Comparison of ENCODE assay signal across 20 cellular contexts in the genomic region with DNA sequence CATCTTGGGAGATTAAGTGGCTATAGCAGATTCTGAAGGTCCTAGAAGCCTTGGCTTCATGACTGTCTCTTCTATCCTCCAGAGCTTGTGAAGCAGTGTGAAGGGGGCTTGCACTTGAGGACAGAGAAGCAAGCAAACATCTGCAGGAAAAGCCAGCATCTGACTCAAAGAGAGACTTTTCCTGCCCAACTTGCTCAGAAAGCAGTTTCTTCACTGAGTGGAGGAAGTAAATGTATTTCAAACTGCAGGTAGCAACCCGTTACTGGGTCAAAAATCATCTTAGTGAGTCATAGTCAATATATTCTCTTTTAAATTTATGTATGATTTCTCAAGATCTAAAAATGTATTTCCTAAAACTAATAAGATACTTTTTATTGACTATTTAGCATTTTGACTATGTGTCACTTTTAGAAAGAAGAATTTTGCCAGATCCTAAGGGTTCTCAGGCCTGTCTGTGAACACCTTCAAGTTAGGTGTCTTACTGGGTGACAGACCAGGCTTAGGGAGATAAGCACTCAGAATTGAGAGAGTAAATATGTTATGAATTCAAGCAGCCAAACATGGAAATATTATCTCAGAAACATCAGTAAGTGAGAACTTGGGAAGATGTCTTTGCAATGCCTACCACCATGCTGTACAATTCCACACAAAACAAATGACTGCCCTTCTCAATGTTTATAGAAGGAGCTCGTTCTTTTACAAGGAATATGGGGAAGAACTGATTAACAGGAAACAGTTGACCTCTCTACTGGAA.
"Had no signal": no experiment of that assay in that cellular context is flagged by ENCODE, and none has a peak within 500 bp of the region (broad histone marks: within the 10 kb centered on the region; RNA-seq: fewer than 3 reads in every experiment).

No MANE protein-coding gene starts in this region.

- H3K36me3 Mint-ChIP-seq: stimulated activated effector memory CD8-positive, alpha-beta T cell treated with anti-CD3 and anti-CD28 coated beads, Interleukin-12 subunit alpha, Interleukin-12 subunit beta, amount 100 ng/mL, for 72 hours had no signal

- H3K4me3 ChIP-seq: colonic mucosa, esophagus muscularis mucosa, gastroesophageal sphincter, psoas muscle, right lobe of liver, suprapubic skin, tibial nerve had no signal

- H3K27ac ChIP-seq: colonic mucosa, esophagus muscularis mucosa, gastroesophageal sphincter, neutrophil, psoas muscle, right lobe of liver, suprapubic skin, tibial nerve had no signal

- H3K4me1 ChIP-seq: colonic mucosa, esophagus muscularis mucosa, gastroesophageal sphincter, psoas muscle, right lobe of liver, suprapubic skin, tibial nerve had no signal

- H3K9me3 ChIP-seq: colonic mucosa, esophagus muscularis mucosa, gastroesophageal sphincter, neutrophil, psoas muscle, right lobe of liver, suprapubic skin had no signal

- H3K27ac Mint-ChIP-seq: nephron progenitor cell; stimulated activated effector memory CD8-positive, alpha-beta T cell treated with anti-CD3 and anti-CD28 coated beads, Interleukin-12 subunit alpha, Interleukin-12 subunit beta, amount 100 ng/mL, for 72 hours had no signal

- H3K27me3 ChIP-seq: colonic mucosa, esophagus muscularis mucosa, gastroesophageal sphincter, neutrophil, right lobe of liver, suprapubic skin, tibial nerve had no signal

- ATAC-seq: gastroesophageal sphincter; left lobe of liver; naive thymus-derived CD4-positive, alpha-beta T cell; psoas muscle; right lobe of liver; stimulated activated effector memory CD8-positive, alpha-beta T cell treated with anti-CD3 and anti-CD28 coated beads, Interleukin-12 subunit alpha, Interleukin-12 subunit beta, amount 100 ng/mL, for 72 hours; stimulated activated naive CD8-positive, alpha-beta T cell treated with anti-CD3 and anti-CD28 coated beads, Interleukin-15, Interleukin-2, amounts not matched to agents 100 U/mL and 50 U/mL, for 24 hours had no signal

- H3K4me1 Mint-ChIP-seq: nephron progenitor cell; stimulated activated effector memory CD8-positive, alpha-beta T cell treated with anti-CD3 and anti-CD28 coated beads, Interleukin-12 subunit alpha, Interleukin-12 subunit beta, amount 100 ng/mL, for 72 hours had no signal

- DNase-seq: colonic mucosa; dermis blood vessel endothelial cell; glutamatergic neuron; islet precursor cell; mammary epithelial cell; naive thymus-derived CD4-positive, alpha-beta T cell; nephron progenitor cell; psoas muscle; retina; right lobe of liver; stimulated activated CD4-positive, alpha-beta T cell treated with anti-CD3 and anti-CD28 coated beads, Interleukin-4, amount 100 ng/mL, for 1 hour; stimulated activated CD8-positive, alpha-beta memory T cell treated with anti-CD3 and anti-CD28 coated beads, Interleukin-4, amount 100 ng/mL, for 48 hours; stimulated activated naive CD8-positive, alpha-beta T cell treated with anti-CD3 and anti-CD28 coated beads, Interleukin-15, Interleukin-2, amounts not matched to agents 100 U/mL and 50 U/mL, for 24 hours had no signal

- H3K27me3 Mint-ChIP-seq: naive thymus-derived CD4-positive, alpha-beta T cell had no signal

- H3K4me3 Mint-ChIP-seq: naive thymus-derived CD4-positive, alpha-beta T cell; nephron progenitor cell; stimulated activated effector memory CD8-positive, alpha-beta T cell treated with anti-CD3 and anti-CD28 coated beads, Interleukin-12 subunit alpha, Interleukin-12 subunit beta, amount 100 ng/mL, for 72 hours had no signal

- H3K36me3 ChIP-seq: colonic mucosa, esophagus muscularis mucosa, gastroesophageal sphincter, neutrophil, right lobe of liver, suprapubic skin, tibial nerve had no signal

- H3K9me3 Mint-ChIP-seq: stimulated activated effector memory CD8-positive, alpha-beta T cell treated with anti-CD3 and anti-CD28 coated beads, Interleukin-12 subunit alpha, Interleukin-12 subunit beta, amount 100 ng/mL, for 72 hours had no signal
